Comparison of ENCODE assay signal across 7 cellular contexts in genomic region chr1:12345350-12346217, GRCh38.
DNase-seq lines count a peak whose midpoint lies in the region; ATAC-seq, FAIRE-seq and TF ChIP-seq lines count a peak whose summit lies in the region.

No MANE protein-coding gene starts in this region.

- H3K36me3 ChIP-seq in OCI-LY1 (ENCODE audit: insufficient read depth, low read length) (peaks cover 39% of the 10 kb centered on the region), spleen (peaks cover 0 to 88% (median 47%) of the 10 kb centered on the region in 6 donors)

- H3K9me2 ChIP-seq in OCI-LY1 (ENCODE audit: low read depth, low read length), result no peaks in the 10 kb centered on the region

- no peak overlapping the region for H2AFZ ChIP-seq in OCI-LY1 (ENCODE audit: low read length)

- H3K9me3 ChIP-seq in OCI-LY1 (ENCODE audit: low read length) (peaks cover under 1% of the 10 kb centered on the region; the same call in 1 of the 2 replicates), spleen (peaks cover 0 to 5% (median 3%) of the 10 kb centered on the region in 8 donors)

- H3K27me3 ChIP-seq in OCI-LY1 (ENCODE audit: insufficient read depth, low read length), result no peaks in the 10 kb centered on the region
- H3K27me3 ChIP-seq in dorsolateral prefrontal cortex, result no peaks in the 10 kb centered on the region
- no peaks in the 10 kb centered on the region for H3K27me3 ChIP-seq in spleen (replicated peaks in 1 of 7)

- 19 to 32% (median 27%) methylated on average over 7 of the region's 7 CpGs for WGBS in spleen, 5 donors

- no peaks in the 10 kb centered on the region for H3K79me2 ChIP-seq in OCI-LY1 (ENCODE audit: insufficient read depth, low read length)

- DNase-seq in GM12892 (ENCODE audit: insufficient read length) (no peak), dorsolateral prefrontal cortex (no peak), spleen (no peak), GM19238 (ENCODE audit: insufficient read length, low spot score) (no peak)

- H3K4me1 ChIP-seq in OCI-LY1 (ENCODE audit: insufficient read depth, low read length, severe bottlenecking), result peaks cover 21% of the 10 kb centered on the region
- H3K4me1 ChIP-seq in spleen, result peaks cover 20 to 63% (median 33%) of the 10 kb centered on the region in 6 donors

- H3F3A ChIP-seq in OCI-LY1 (ENCODE audit: insufficient read depth, low read length), result no peaks in the 10 kb centered on the region

- ATAC-seq in HG03520 (IDR thresholded peaks at IDR 0.05; ENCODE audit: unreplicated experiment) (no peak), GM18870 (IDR thresholded peaks at IDR 0.05; ENCODE audit: unreplicated experiment) (no peak)

- peak overlapping the region; percentile 38 for H3K4me2 ChIP-seq in OCI-LY1 (ENCODE audit: low read length)

- no peak for TF ChIP-seq POLR2A in GM12892 (IDR thresholded peaks at IDR 0.05; ENCODE audit: low read depth, low read length)
- no peak for TF ChIP-seq POLR2A in spleen (IDR thresholded peaks at IDR 0.05)

- FAIRE-seq in GM12892 (lab: Jason Lieb, UNC), result peak; percentile 87

- H3K27ac ChIP-seq in OCI-LY1 (ENCODE audit: low read depth, low read length, poor library complexity, severe bottlenecking) (peak overlapping the region; percentile 24), dorsolateral prefrontal cortex (peak overlapping the region; percentile 23 to 96 (median 84)), spleen (peak overlapping the region; percentile 39 to 81 (median 72))

- no peak for TF ChIP-seq CTCF in OCI-LY1 (IDR thresholded peaks at IDR 0.05; ENCODE audit: low read length)
- TF ChIP-seq CTCF in dorsolateral prefrontal cortex (IDR thresholded peaks at IDR 0.05 in 54 of 56, conservative IDR thresholded peaks at IDR 0.05 in 2 of 56; ENCODE audit: low read depth in 1 of 56, partially characterized antibody in 56 of 56), result no peak
- no peak for TF ChIP-seq CTCF in spleen (IDR thresholded peaks at IDR 0.05 in 8 of 11, conservative IDR thresholded peaks at IDR 0.05 in 3 of 11)

- intact Hi-C loops in dorsolateral prefrontal cortex (cut with DNase I) (no loop called here), spleen (cut with DNase I; ENCODE audit: low total_unique reads) (no loop called here)

- H3K4me3 ChIP-seq in OCI-LY1 (ENCODE audit: low read depth, low read length, poor library complexity, severe bottlenecking), result peak overlapping the region; percentile 7
- H3K4me3 ChIP-seq in dorsolateral prefrontal cortex, result peak overlapping the region in 27 of 59 donors; percentile 5 to 46 (median 30)
- peak overlapping the region in 2 of 8 donors; percentile 12 to 43 for H3K4me3 ChIP-seq in spleen

- H4K20me1 ChIP-seq in OCI-LY1 (ENCODE audit: insufficient read depth, low read length), result no peaks in the 10 kb centered on the region

- H3K9ac ChIP-seq in OCI-LY1 (ENCODE audit: low read length), result peak overlapping the region; percentile 6; the same call in 1 of the 2 replicates

Comparison
In these comparisons a context has a peak if more than half of its experiments do, and no peak if none do; other contexts are left out.
1. H3K27ac ChIP-seq: peak in every context shown above with its lines; median percentile 84 in dorsolateral prefrontal cortex; 72 in spleen; 24 in OCI-LY1.